30 cellular contexts compared by ENCODE assay signal in genomic region chr11:45871638-45872037, GRCh38. TPM values are rescaled to one million over a fixed set of nuclear protein-coding genes. Genes with fewer than 3 reads are reported as not detected.
"Had no signal": no experiment of that assay in that cellular context is flagged by ENCODE, and none has a peak within 500 bp of the region (broad histone marks: within the 10 kb centered on the region; RNA-seq: fewer than 3 reads in every experiment).

No MANE protein-coding gene starts in this region.

- H3K27ac ChIP-seq: brain microvascular endothelial cell, esophagus muscularis mucosa, left ventricle myocardium inferior, right lobe of liver, vagina had no signal

- H3K4me1 ChIP-seq: esophagus muscularis mucosa, right lobe of liver, vagina had no signal

- H3K27me3 ChIP-seq: brain microvascular endothelial cell, esophagus muscularis mucosa, right lobe of liver, vagina had no signal

- H3K9me3 Mint-ChIP-seq: activated CD4-positive, alpha-beta memory T cell treated with anti-CD3 and anti-CD28 coated beads for 36 hours; activated CD4-positive, alpha-beta T cell treated with anti-CD3 and anti-CD28 coated beads, Interleukin-2, amount 10 ng/mL, durations not matched to agents 24 days and 14 days; activated naive CD4-positive, alpha-beta T cell treated with anti-CD3 and anti-CD28 coated beads for 36 hours; activated naive CD8-positive, alpha-beta T cell treated with anti-CD3 and anti-CD28 coated beads, Interleukin-2, amount 10 ng/mL, durations not matched to agents 7 days and 5 days; activated T-helper 1 cell treated with anti-CD3 and anti-CD28 coated beads, Interleukin-12 subunit alpha, Interleukin-12 subunit beta, Interleukin-2, Interleukin-4 antibody, amounts not matched to agents 30 ng/mL and 10 ng/mL and 1 ng/mL, durations not matched to agents 14 hours and 24 hours and 36 hours; endodermal cell; mesothelial cell of epicardium; naive thymus-derived CD4-positive, alpha-beta T cell; stimulated activated naive CD8-positive, alpha-beta T cell treated with anti-CD3 and anti-CD28 coated beads, Interleukin-15, Interleukin-2, amounts not matched to agents 100 ng/mL and 50 ng/mL, for 24 hours; type B pancreatic cell had no signal

- DNase-seq: activated CD4-positive, alpha-beta memory T cell treated with anti-CD3 and anti-CD28 coated beads for 36 hours; activated CD4-positive, alpha-beta T cell treated with anti-CD3 and anti-CD28 coated beads, Interleukin-2, amount 10 ng/mL, durations not matched to agents 24 days and 14 days; activated CD4-positive, CD25-positive, alpha-beta regulatory T cell treated with anti-CD3 and anti-CD28 coated beads, Interleukin-2, amount 50 U/mL, for 72 hours; activated CD8-positive, alpha-beta memory T cell treated with anti-CD3 and anti-CD28 coated beads, Interleukin-2, amount 50 U/mL, for 4 hours; activated effector memory CD4-positive, alpha-beta T cell treated with anti-CD3 and anti-CD28 coated beads, Interleukin-2, amount 50 U/mL, for 16 hours; activated naive CD4-positive, alpha-beta T cell treated with anti-CD3 and anti-CD28 coated beads for 36 hours; activated naive CD8-positive, alpha-beta T cell treated with anti-CD3 and anti-CD28 coated beads, Interleukin-2, amount 10 ng/mL, durations not matched to agents 7 days and 5 days; activated T-cell treated with anti-CD3 and anti-CD28 coated beads, Interleukin-2, amount 50 U/mL, for 1 hour; brain microvascular endothelial cell; endodermal cell; islet precursor cell; left ventricle myocardium inferior; naive thymus-derived CD4-positive, alpha-beta T cell; right lobe of liver; stimulated activated CD4-positive, alpha-beta T cell treated with anti-CD3 and anti-CD28 coated beads, Interleukin-12 subunit alpha, Interleukin-12 subunit beta, amount 100 ng/mL, for 4 hours; stimulated activated CD4-positive, alpha-beta T cell treated with anti-CD3 and anti-CD28 coated beads, Interleukin-4, amount 100 ng/mL, for 1 hour; T-helper 2 cell had no signal

- H3K4me3 Mint-ChIP-seq: activated CD4-positive, alpha-beta memory T cell treated with anti-CD3 and anti-CD28 coated beads for 36 hours; activated CD4-positive, alpha-beta T cell treated with anti-CD3 and anti-CD28 coated beads, Interleukin-2, amount 10 ng/mL, durations not matched to agents 24 days and 14 days; activated naive CD4-positive, alpha-beta T cell treated with anti-CD3 and anti-CD28 coated beads for 36 hours; activated naive CD8-positive, alpha-beta T cell treated with anti-CD3 and anti-CD28 coated beads, Interleukin-2, amount 10 ng/mL, durations not matched to agents 7 days and 5 days; activated T-helper 1 cell treated with anti-CD3 and anti-CD28 coated beads, Interleukin-12 subunit alpha, Interleukin-12 subunit beta, Interleukin-2, Interleukin-4 antibody, amounts not matched to agents 30 ng/mL and 10 ng/mL and 1 ng/mL, durations not matched to agents 14 hours and 24 hours and 36 hours; endodermal cell; mesothelial cell of epicardium; naive thymus-derived CD4-positive, alpha-beta T cell; stimulated activated naive CD8-positive, alpha-beta T cell treated with anti-CD3 and anti-CD28 coated beads, Interleukin-15, Interleukin-2, amounts not matched to agents 100 ng/mL and 50 ng/mL, for 24 hours; type B pancreatic cell had no signal

- H3K4me3 ChIP-seq: esophagus muscularis mucosa, left ventricle myocardium inferior, lung, right lobe of liver, vagina had no signal

- ATAC-seq: naive thymus-derived CD4-positive, alpha-beta T cell; right lobe of liver had no signal

- H3K4me1 Mint-ChIP-seq: activated CD4-positive, alpha-beta T cell treated with anti-CD3 and anti-CD28 coated beads, Interleukin-2, amount 10 ng/mL, durations not matched to agents 24 days and 14 days; activated naive CD8-positive, alpha-beta T cell treated with anti-CD3 and anti-CD28 coated beads, Interleukin-2, amount 10 ng/mL, durations not matched to agents 7 days and 5 days; mesothelial cell of epicardium had no signal

- H3K9me3 ChIP-seq: esophagus muscularis mucosa, left ventricle myocardium inferior, right lobe of liver, vagina had no signal

- H3K27ac Mint-ChIP-seq: activated CD4-positive, alpha-beta memory T cell treated with anti-CD3 and anti-CD28 coated beads for 36 hours; activated CD4-positive, alpha-beta T cell treated with anti-CD3 and anti-CD28 coated beads, Interleukin-2, amount 10 ng/mL, durations not matched to agents 24 days and 14 days; activated naive CD4-positive, alpha-beta T cell treated with anti-CD3 and anti-CD28 coated beads for 36 hours; activated T-helper 1 cell treated with anti-CD3 and anti-CD28 coated beads, Interleukin-12 subunit alpha, Interleukin-12 subunit beta, Interleukin-2, Interleukin-4 antibody, amounts not matched to agents 30 ng/mL and 10 ng/mL and 1 ng/mL, durations not matched to agents 14 hours and 24 hours and 36 hours; endodermal cell; mesothelial cell of epicardium; naive thymus-derived CD4-positive, alpha-beta T cell; stimulated activated naive CD8-positive, alpha-beta T cell treated with anti-CD3 and anti-CD28 coated beads, Interleukin-15, Interleukin-2, amounts not matched to agents 100 ng/mL and 50 ng/mL, for 24 hours; type B pancreatic cell had no signal

- H3K27me3 Mint-ChIP-seq: activated CD4-positive, alpha-beta memory T cell treated with anti-CD3 and anti-CD28 coated beads for 36 hours; activated CD4-positive, alpha-beta T cell treated with anti-CD3 and anti-CD28 coated beads, Interleukin-2, amount 10 ng/mL, durations not matched to agents 24 days and 14 days; activated naive CD8-positive, alpha-beta T cell treated with anti-CD3 and anti-CD28 coated beads, Interleukin-2, amount 10 ng/mL, durations not matched to agents 7 days and 5 days; naive thymus-derived CD4-positive, alpha-beta T cell; stimulated activated naive CD8-positive, alpha-beta T cell treated with anti-CD3 and anti-CD28 coated beads, Interleukin-15, Interleukin-2, amounts not matched to agents 100 ng/mL and 50 ng/mL, for 24 hours; type B pancreatic cell had no signal

- FAIRE-seq: astrocyte, frontal cortex had no signal

RNA-seq across cellular contexts. Expression of gene MAPK8IP1, which starts 13.8 kb away (rescaled TPM):
- polyA plus RNA-seq: naive thymus-derived CD4-positive, alpha-beta T cell had no signal

RNA-seq across cellular contexts. Expression of gene FREY1, which starts 35.4 kb away (rescaled TPM):
- total RNA-seq: left ventricle myocardium inferior, vagina had no signal
- polyA plus RNA-seq: naive thymus-derived CD4-positive, alpha-beta T cell had no signal

RNA-seq across cellular contexts. Expression of gene LARGE2, which starts 50.8 kb away (rescaled TPM):
- total RNA-seq: activated CD4-positive, alpha-beta T cell treated with anti-CD3 and anti-CD28 coated beads, Interleukin-2, amount 10 ng/mL, durations not matched to agents 24 days and 14 days; activated T-helper 1 cell treated with anti-CD3 and anti-CD28 coated beads, Interleukin-12 subunit alpha, Interleukin-12 subunit beta, Interleukin-2, Interleukin-4 antibody, amounts not matched to agents 30 ng/mL and 10 ng/mL and 1 ng/mL, durations not matched to agents 14 hours and 24 hours and 36 hours; cardiac septum; left ventricle myocardium inferior; osteoblast; skeletal muscle tissue; subcutaneous adipose tissue had no signal
